27 cellular contexts compared by ENCODE assay signal in the genomic region with DNA sequence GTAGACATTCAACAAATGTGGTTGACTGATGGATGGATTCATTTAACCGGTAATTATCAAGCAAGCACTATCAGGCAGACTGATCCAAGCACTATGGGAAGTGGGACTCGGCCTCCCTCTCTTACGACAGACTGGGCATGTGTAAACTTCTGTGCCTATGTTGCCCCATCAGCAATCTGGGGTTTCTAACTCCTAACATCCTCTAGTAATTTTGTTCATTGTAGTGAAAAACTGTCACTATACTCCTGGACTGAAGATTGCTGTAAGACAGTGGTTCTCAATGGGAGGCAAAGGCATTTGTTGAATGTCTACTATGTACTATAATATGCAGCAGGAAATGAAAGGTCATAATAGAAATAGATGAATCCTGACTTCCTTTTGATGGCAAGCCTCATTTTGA. TPM values are rescaled to one million over a fixed set of nuclear protein-coding genes. Genes with fewer than 3 reads are reported as not detected.
A peak's percentile ranks its signal among the peaks of the same experiment; 100 is the strongest.
DNase-seq lines count a peak whose midpoint lies in the region; TF ChIP-seq lines count a peak whose summit lies in the region.
"Had no signal": no experiment of that assay in that cellular context is flagged by ENCODE, and none has a peak within 500 bp of the region (broad histone marks: within the 10 kb centered on the region; RNA-seq: fewer than 3 reads in every experiment).

No MANE protein-coding gene starts in this region.

- H4K20me1 ChIP-seq in hepatocyte (ENCODE audit: insufficient read depth, poor library complexity, severe bottlenecking), result no peaks in the 10 kb centered on the region

- TF ChIP-seq CTCF in AG10803 (conservative IDR thresholded peaks at IDR 0.05; ENCODE audit: low read length), result no peak
- TF ChIP-seq CTCF in Caco-2 (IDR thresholded peaks at IDR 0.05; ENCODE audit: insufficient read depth in 1 of 2, low read depth in 1 of 2, low read length in 1 of 2, severe bottlenecking in 1 of 2, unreplicated experiment in 1 of 2), result no peak
- TF ChIP-seq CTCF in hepatocyte (IDR thresholded peaks at IDR 0.05; ENCODE audit: poor library complexity), result no peak
- no peak for TF ChIP-seq CTCF in WERI-Rb-1 (IDR thresholded peaks at IDR 0.05; ENCODE audit: low read depth, low read length)

- H3K27ac ChIP-seq in hepatocyte (no peak overlapping the region), WERI-Rb-1 (no peak overlapping the region)
- H3K27ac ChIP-seq: breast epithelium, left ventricle myocardium inferior, parathyroid adenoma, thoracic aorta, uterus had no signal

- POLR2A ChIA-PET in Caco-2 (lab: Charles Lee), result no interaction called here

- peak overlapping the region; percentile 66 for H3K27ac Mint-ChIP-seq in Caco-2 (ENCODE audit: unreplicated experiment)
- H3K27ac Mint-ChIP-seq: activated CD4-positive, alpha-beta T cell treated with anti-CD3 and anti-CD28 coated beads for 36 hours; activated CD8-positive, alpha-beta T cell treated with anti-CD3 and anti-CD28 coated beads, Interleukin-2, amount 10 ng/mL, durations not matched to agents 7 days and 5 days; activated naive CD8-positive, alpha-beta T cell had no signal

- H3K79me2 ChIP-seq in hepatocyte, result no peaks in the 10 kb centered on the region
- H3K79me2 ChIP-seq: parathyroid adenoma had no signal

- H3K9me3 ChIP-seq in Caco-2 (no peaks in the 10 kb centered on the region), hepatocyte (ENCODE audit: low read depth) (no peaks in the 10 kb centered on the region), WERI-Rb-1 (ENCODE audit: severe bottlenecking) (no peaks in the 10 kb centered on the region)
- H3K9me3 ChIP-seq: breast epithelium, left ventricle myocardium inferior, thoracic aorta, uterus had no signal

- no TSS peak for BruUV-seq in Caco-2 (replicated peaks; lab: Mats Ljungman, UMichigan)

- no peaks in the 10 kb centered on the region for H3K9me2 ChIP-seq in hepatocyte (replicated peaks; ENCODE audit: insufficient read depth)

- H3K27me3 Mint-ChIP-seq in Caco-2 (ENCODE audit: insufficient read depth, unreplicated experiment), result no peaks in the 10 kb centered on the region
- H3K27me3 Mint-ChIP-seq: activated CD4-positive, alpha-beta T cell treated with anti-CD3 and anti-CD28 coated beads for 36 hours; activated naive CD8-positive, alpha-beta T cell had no signal

- H3K36me3 Mint-ChIP-seq in Caco-2 (ENCODE audit: insufficient read depth, unreplicated experiment), result no peaks in the 10 kb centered on the region
- H3K36me3 Mint-ChIP-seq: activated naive CD8-positive, alpha-beta T cell had no signal

- no peaks in the 10 kb centered on the region for H3K9me3 Mint-ChIP-seq in Caco-2 (ENCODE audit: unreplicated experiment)
- H3K9me3 Mint-ChIP-seq: neural crest cell had no signal

- CTCF ChIA-PET in Caco-2 (lab: Charles Lee), result no interaction called here

- H3K4me2 ChIP-seq in hepatocyte, result no peak overlapping the region

- no peak overlapping the region for H3K4me3 ChIP-seq in AG10803 (ENCODE audit: low read length)
- H3K4me3 ChIP-seq in Caco-2 (ENCODE audit: low read depth, low read length), result no peak overlapping the region
- no peak overlapping the region for H3K4me3 ChIP-seq in hepatocyte
- H3K4me3 ChIP-seq in WERI-Rb-1 (ENCODE audit: low read depth, low read length), result no peak overlapping the region
- H3K4me3 ChIP-seq: breast epithelium, left ventricle myocardium inferior, smooth muscle cell, thoracic aorta, uterus had no signal

- no peaks in the 10 kb centered on the region for H3K36me3 ChIP-seq in Caco-2 (ENCODE audit: control insufficient read depth, insufficient read depth, low read length)
- H3K36me3 ChIP-seq in hepatocyte (replicated peaks; ENCODE audit: insufficient read depth, low read depth), result no peaks in the 10 kb centered on the region
- no peaks in the 10 kb centered on the region for H3K36me3 ChIP-seq in WERI-Rb-1
- H3K36me3 ChIP-seq: breast epithelium, left ventricle myocardium inferior, thoracic aorta, uterus had no signal

- DNase-seq in AG10803 (ENCODE audit: low read depth) (peak; percentile 52), Caco-2 (no peak), NOMO-1 treated with dmso at 0.1 percent for 144 hours (lab: John Stamatoyannopoulos, UW; ENCODE audit: unreplicated experiment) (peak; percentile 39), iris pigment epithelial cell (ENCODE audit: low read depth) (peak; percentile 54), hepatocyte (ENCODE audit: low spot score) (no peak), HT-29 (ENCODE audit: low spot score) (no peak), WERI-Rb-1 (no peak)
- DNase-seq: ACHN; activated CD4-positive, alpha-beta T cell treated with anti-CD3 and anti-CD28 coated beads for 36 hours; activated CD8-positive, alpha-beta T cell treated with anti-CD3 and anti-CD28 coated beads, Interleukin-2, amount 10 ng/mL, durations not matched to agents 7 days and 5 days; COR-L47; DMS53; left ventricle myocardium inferior; NCI-H1105; NCI-H187; NCI-H510A; PC-3; retina; stimulated activated CD4-positive, alpha-beta T cell treated with anti-CD3 and anti-CD28 coated beads, Interleukin-1b, Interleukin-23, amount 100 ng/mL, for 48 hours; stimulated activated naive CD8-positive, alpha-beta T cell treated with anti-CD3 and anti-CD28 coated beads, Interleukin-15, Interleukin-2, amounts not matched to agents 100 U/mL and 50 U/mL, for 24 hours; uterus had no signal

- H2AFZ ChIP-seq in hepatocyte, result no peak overlapping the region
- H2AFZ ChIP-seq: parathyroid adenoma had no signal

- H3K27me3 ChIP-seq in Caco-2 (replicated peaks; ENCODE audit: control insufficient read depth, insufficient read depth, low read length) (no peaks in the 10 kb centered on the region), hepatocyte (no peaks in the 10 kb centered on the region), WERI-Rb-1 (ENCODE audit: insufficient read depth, low read depth, severe bottlenecking) (no peaks in the 10 kb centered on the region)
- H3K27me3 ChIP-seq: breast epithelium, uterus had no signal

- H3K4me1 ChIP-seq in Caco-2 (peaks cover 49% of the 10 kb centered on the region), hepatocyte (ENCODE audit: insufficient read depth) (no peaks in the 10 kb centered on the region)
- H3K4me1 ChIP-seq: breast epithelium, parathyroid adenoma, uterus had no signal

- WGBS in hepatocyte (ENCODE audit: low lambda C conversion rate, missing lambda C conversion rate), result 96% methylated on average over 3 of the region's 3 CpGs

- intact Hi-C loops in Caco-2 (cut with micrococcal nuclease; ENCODE audit: unreplicated experiment), result loop anchor here (1.0 to 5.0 kb wide), 3 partner anchors 51 to 311 kb away; partner anchors contain the start of genes CREB1 and KLF7

- H3K4me3 Mint-ChIP-seq in Caco-2 (ENCODE audit: unreplicated experiment), result peak overlapping the region; percentile 3
- H3K4me3 Mint-ChIP-seq: activated CD4-positive, alpha-beta T cell treated with anti-CD3 and anti-CD28 coated beads for 36 hours; activated CD8-positive, alpha-beta T cell treated with anti-CD3 and anti-CD28 coated beads, Interleukin-2, amount 10 ng/mL, durations not matched to agents 7 days and 5 days; activated naive CD8-positive, alpha-beta T cell; neural crest cell had no signal

- peaks cover 42% of the 10 kb centered on the region for H3K4me1 Mint-ChIP-seq in Caco-2 (ENCODE audit: low read depth, unreplicated experiment)

RNA-seq across cellular contexts. Expression of gene CREB1, which starts 51.2 kb away (rescaled TPM):
- total RNA-seq in Caco-2 (2022) (49.7 and 59.0 TPM in 2 replicates), hepatocyte (40.8 and 42.0 TPM in 2 replicates)
- polyA plus RNA-seq in hepatocyte, result 21.9 and 22.6 TPM in 2 replicates
- 23.8 and 31.8 TPM in 2 replicates for total RNA-seq in HT-29 (2014; rRNA removed; shearing (Covaris generic))

Comparison
In these comparisons a context has a peak if more than half of its experiments do, and no peak if none do; other contexts are left out.
1. DNase-seq: peak in AG10803 (single experiment), NOMO-1 treated with dmso at 0.1 percent for 144 hours (single experiment) and iris pigment epithelial cell (single experiment); none in Caco-2 (0 of 2), hepatocyte (single experiment), HT-29 (single experiment) and WERI-Rb-1 (single experiment).